9 cellular contexts compared by ENCODE assay signal in the genomic region with DNA sequence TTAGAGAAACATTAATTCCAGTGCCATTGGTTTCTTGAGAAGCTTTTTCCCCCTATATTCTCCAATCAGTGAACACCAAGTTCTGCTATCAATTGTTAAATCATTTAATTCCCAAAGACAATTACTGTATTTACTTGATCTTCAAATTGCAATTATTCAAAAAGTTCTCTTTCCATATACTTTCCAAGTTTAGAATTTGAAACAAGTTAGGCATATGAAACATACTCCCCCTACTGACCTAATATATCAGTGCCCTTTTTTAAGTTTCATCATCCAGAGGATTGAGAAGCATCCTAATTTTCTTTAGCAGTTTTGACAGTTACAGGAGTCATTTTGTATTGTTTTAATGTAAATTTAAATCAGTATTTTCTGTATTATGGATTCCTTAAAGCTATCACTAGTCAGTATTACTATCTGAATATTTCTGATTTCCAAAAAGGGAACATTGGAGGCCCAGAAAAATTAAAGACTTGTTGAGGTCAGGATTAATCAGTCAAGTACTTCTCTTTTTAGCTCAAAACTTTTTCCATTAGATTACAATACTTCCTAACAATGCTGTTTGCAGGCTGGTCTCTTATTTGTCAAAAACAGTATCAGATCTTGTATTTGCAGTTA. TPM values are rescaled to one million over a fixed set of nuclear protein-coding genes. Genes with fewer than 3 reads are reported as not detected.
DNase-seq lines count a peak whose midpoint lies in the region; ATAC-seq, FAIRE-seq and TF ChIP-seq lines count a peak whose summit lies in the region.
"Had no signal": no experiment of that assay in that cellular context is flagged by ENCODE, and none has a peak within 500 bp of the region (broad histone marks: within the 10 kb centered on the region; RNA-seq: fewer than 3 reads in every experiment).

No MANE protein-coding gene starts in this region.

- H3K27ac ChIP-seq in hepatocyte, result no peak overlapping the region

- no peaks in the 10 kb centered on the region for H3K4me1 Mint-ChIP-seq in activated naive CD4-positive, alpha-beta T cell treated with anti-CD3 and anti-CD28 coated beads, Interleukin-2, amount 10 ng/mL, durations not matched to agents 7 days and 5 days

- no peaks in the 10 kb centered on the region for H4K20me1 ChIP-seq in hepatocyte (ENCODE audit: insufficient read depth, poor library complexity, severe bottlenecking)

- no peak overlapping the region for H3K4me3 ChIP-seq in hepatocyte

- no peak overlapping the region for H3K27ac Mint-ChIP-seq in activated naive CD4-positive, alpha-beta T cell treated with anti-CD3 and anti-CD28 coated beads, Interleukin-2, amount 10 ng/mL, durations not matched to agents 7 days and 5 days

- CTCF ChIA-PET in activated naive CD4-positive, alpha-beta T cell treated with anti-CD3 and anti-CD28 coated beads, Interleukin-2, amount 10 ng/mL, durations not matched to agents 7 days and 5 days (lab: Charles Lee), result interaction anchor here (0.9 to 2.4 kb wide), 5 partner anchors 9 to 146 kb away, joined by 3 to 12 read pairs (median 4); a partner anchor contains a TSS

- no peaks in the 10 kb centered on the region for H3K9me3 Mint-ChIP-seq in activated naive CD4-positive, alpha-beta T cell treated with anti-CD3 and anti-CD28 coated beads, Interleukin-2, amount 10 ng/mL, durations not matched to agents 7 days and 5 days

- peaks cover 5% of the 10 kb centered on the region for H3K27me3 Mint-ChIP-seq in activated naive CD4-positive, alpha-beta T cell treated with anti-CD3 and anti-CD28 coated beads, Interleukin-2, amount 10 ng/mL, durations not matched to agents 7 days and 5 days

- peak; percentile 54 for TF ChIP-seq CTCF in hepatocyte (IDR thresholded peaks at IDR 0.05; ENCODE audit: poor library complexity)

- H3K4me2 ChIP-seq in hepatocyte, result no peak overlapping the region

- no peaks in the 10 kb centered on the region for H3K36me3 ChIP-seq in hepatocyte (replicated peaks; ENCODE audit: insufficient read depth, low read depth)

- FAIRE-seq in H54 (lab: Jason Lieb, UNC), result peak; percentile 87

- ATAC-seq in HG02610 (IDR thresholded peaks at IDR 0.05; ENCODE audit: unreplicated experiment), result no peak
- ATAC-seq: activated CD4-positive, CD25-positive, alpha-beta regulatory T cell treated with anti-CD3 and anti-CD28 coated beads, Interleukin-2, amount 50 U/mL, for 24 hours had no signal

- no peaks in the 10 kb centered on the region for H3K9me2 ChIP-seq in hepatocyte (replicated peaks; ENCODE audit: insufficient read depth)

- H2AFZ ChIP-seq in hepatocyte, result no peak overlapping the region

- DNase-seq in AG20443 (ENCODE audit: low spot score) (peak; percentile 27), H54 (ENCODE audit: insufficient read length, low spot score) (no peak), SKM-1 treated with dmso at 0.1 percent for 144 hours (lab: John Stamatoyannopoulos, UW; ENCODE audit: unreplicated experiment) (peak; percentile 24), hepatocyte (ENCODE audit: low spot score) (peak; percentile 8), activated gamma-delta T cell treated with Interleukin-2 at 50 U/mL for 16 hours (no peak), hypothalamus (lab: John Stamatoyannopoulos, UW) (no peak)
- DNase-seq in activated naive CD4-positive, alpha-beta T cell treated with anti-CD3 and anti-CD28 coated beads, Interleukin-2, amount 10 ng/mL, durations not matched to agents 7 days and 5 days, result no peak

- no peaks in the 10 kb centered on the region for H3K4me1 ChIP-seq in hepatocyte (ENCODE audit: insufficient read depth)

- peaks cover 4% of the 10 kb centered on the region for H3K36me3 Mint-ChIP-seq in activated naive CD4-positive, alpha-beta T cell treated with anti-CD3 and anti-CD28 coated beads, Interleukin-2, amount 10 ng/mL, durations not matched to agents 7 days and 5 days

- no peaks in the 10 kb centered on the region for H3K79me2 ChIP-seq in hepatocyte

- H3K9me3 ChIP-seq in hepatocyte (ENCODE audit: low read depth), result no peaks in the 10 kb centered on the region

- no peak for TF ChIP-seq POLR2A in H54 (IDR thresholded peaks at IDR 0.05; ENCODE audit: low read depth, low read length)

- H3K27me3 ChIP-seq in hepatocyte, result no peaks in the 10 kb centered on the region

- H3K4me3 Mint-ChIP-seq in activated naive CD4-positive, alpha-beta T cell treated with anti-CD3 and anti-CD28 coated beads, Interleukin-2, amount 10 ng/mL, durations not matched to agents 7 days and 5 days, result no peak overlapping the region

RNA-seq across cellular contexts. Expression of a gene that starts 16.3 kb away (rescaled TPM):
- 0.04 and 0.13 TPM in 2 replicates for total RNA-seq in hepatocyte
- polyA plus RNA-seq in hepatocyte, result 0.18 and 0.28 TPM in 2 replicates

RNA-seq across cellular contexts. Expression of a gene that starts 17.0 kb away (rescaled TPM):
- 23.7 and 29.2 TPM in 2 replicates for total RNA-seq in hepatocyte
- polyA plus RNA-seq in hepatocyte, result 19.9 and 20.6 TPM in 2 replicates

RNA-seq across cellular contexts. Expression of a gene that starts 35.9 kb away (rescaled TPM):
- total RNA-seq in hepatocyte, result 1.8 and 4.1 TPM in 2 replicates
- polyA plus RNA-seq in hepatocyte, result 3.4 and 4.1 TPM in 2 replicates

Comparison
In these comparisons a context has a peak if more than half of its experiments do, and no peak if none do; other contexts are left out.
1. DNase-seq: peak in AG20443 (single experiment), SKM-1 treated with dmso at 0.1 percent for 144 hours (single experiment) and hepatocyte (single experiment); none in H54 (single experiment), activated gamma-delta T cell treated with Interleukin-2 at 50 U/mL for 16 hours (single experiment), activated naive CD4-positive, alpha-beta T cell treated with anti-CD3 and anti-CD28 coated beads, Interleukin-2, amount 10 ng/mL, durations not matched to agents 7 days and 5 days (single experiment) and hypothalamus (0 of 51).